Comparison of ENCODE assay signal across 29 cellular contexts in the genomic region with DNA sequence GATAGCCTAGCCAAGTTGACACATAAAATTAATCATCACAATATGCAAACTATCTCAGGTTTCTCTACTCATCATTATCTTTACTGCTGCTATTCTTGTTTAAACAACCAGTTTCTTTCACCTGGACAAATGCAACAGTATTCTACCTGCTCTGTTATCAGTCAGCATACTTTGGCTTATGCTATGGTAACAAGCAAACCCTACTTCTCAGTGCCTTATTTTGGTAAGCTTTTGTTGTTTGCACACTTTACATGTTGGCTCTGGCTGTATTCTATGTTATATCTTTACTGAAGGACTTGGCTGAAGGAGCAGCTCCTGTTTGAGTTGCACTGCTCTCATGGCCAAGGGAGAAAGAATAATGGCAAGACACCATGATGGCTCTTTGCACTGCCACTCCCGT.
"Had no signal": no experiment of that assay in that cellular context is flagged by ENCODE, and none has a peak within 500 bp of the region (broad histone marks: within the 10 kb centered on the region; RNA-seq: fewer than 3 reads in every experiment).

No MANE protein-coding gene starts in this region.

- ATAC-seq: left cardiac atrium; left lobe of liver; lower lobe of right lung; natural killer cell; right cardiac atrium; stimulated activated effector memory CD8-positive, alpha-beta T cell treated with anti-CD3 and anti-CD28 coated beads, Interleukin-12 subunit alpha, Interleukin-12 subunit beta, amount 100 ng/mL, for 72 hours; upper lobe of right lung had no signal

- H3K9me3 ChIP-seq: lower lobe of right lung, neutrophil, sigmoid colon, spleen, suprapubic skin, thoracic aorta, tibial artery, upper lobe of right lung had no signal

- H2AFZ ChIP-seq: neural progenitor cell, parathyroid adenoma had no signal

- H3K4me2 ChIP-seq: neural progenitor cell had no signal

- H3K9ac ChIP-seq: neural progenitor cell, parathyroid adenoma had no signal

- H3K27me3 ChIP-seq: neural progenitor cell, neutrophil, sigmoid colon, spleen, suprapubic skin, tibial artery, upper lobe of right lung had no signal

- H3K4me3 ChIP-seq: lower lobe of right lung, neural progenitor cell, sigmoid colon, spleen, suprapubic skin, thoracic aorta, tibial artery, upper lobe of right lung had no signal

- H3K36me3 ChIP-seq: lower lobe of right lung, neural progenitor cell, neutrophil, sigmoid colon, spleen, suprapubic skin, thoracic aorta, tibial artery, upper lobe of right lung had no signal

- H3K27ac ChIP-seq: lower lobe of right lung, neural progenitor cell, neutrophil, sigmoid colon, spleen, suprapubic skin, thoracic aorta, tibial artery, upper lobe of right lung had no signal

- H3K4me1 ChIP-seq: lower lobe of right lung, spleen, suprapubic skin, upper lobe of right lung had no signal

- FAIRE-seq: keratinocyte, small intestine, urothelium cell line had no signal

- H3K79me2 ChIP-seq: parathyroid adenoma had no signal

- DNase-seq: hippocampal formation; kidney glomerular epithelial cell; left cardiac atrium; lower lobe of right lung; mammary epithelial cell; mesenchymal stem cell; naive B cell; natural killer cell; nephron progenitor cell; occipital lobe; retina; right cardiac atrium; sigmoid colon; small intestine; spleen; stimulated activated CD4-positive, alpha-beta T cell treated with anti-CD3 and anti-CD28 coated beads, Interleukin-4, amount 100 ng/mL, for 24 hours; stimulated activated naive CD4-positive, alpha-beta T cell; tibial artery; trophoblast cell; upper lobe of right lung had no signal
